ENCODE assay signal across 23 cellular contexts in genomic region chr12:9700606-9700956, GRCh38. TPM values are rescaled to one million over a fixed set of nuclear protein-coding genes. Genes with fewer than 3 reads are reported as not detected.
DNase-seq lines count a peak whose midpoint lies in the region; ATAC-seq and TF ChIP-seq lines count a peak whose summit lies in the region.
"Had no signal": no experiment of that assay in that cellular context is flagged by ENCODE, and none has a peak within 500 bp of the region (broad histone marks: within the 10 kb centered on the region; RNA-seq: fewer than 3 reads in every experiment).

No MANE protein-coding gene starts in this region.

- intact Hi-C loops in activated T-helper 1 cell treated with anti-CD3 and anti-CD28 coated beads, Interleukin-12 subunit alpha, Interleukin-12 subunit beta, Interleukin-2, Interleukin-4 antibody, amounts not matched to agents 30 ng/mL and 10 ng/mL and 1 ng/mL, durations not matched to agents 14 hours and 24 hours and 36 hours (cut with micrococcal nuclease): no loop called here

- peak overlapping the region; percentile 7 for H3K4me3 ChIP-seq in CD4-positive, CD25-positive, alpha-beta regulatory T cell (ENCODE audit: low read depth, low read length)
- no peak overlapping the region for H3K4me3 ChIP-seq in foreskin fibroblast (ENCODE audit: low read depth in 1 of 2, low read length in 2 of 2)
- H3K4me3 ChIP-seq: smooth muscle cell had no signal

- H3K27ac ChIP-seq in CD4-positive, CD25-positive, alpha-beta regulatory T cell (ENCODE audit: insufficient read depth, low read length, poor library complexity, severe bottlenecking): peak overlapping the region; percentile 44

- TF ChIP-seq CTCF in foreskin fibroblast (IDR thresholded peaks at IDR 0.05; ENCODE audit: low read depth, low read length): no peak

- no peaks in the 10 kb centered on the region for H3K27me3 Mint-ChIP-seq in T-helper 2 cell treated with Interferon-gamma antibody and Interleukin-4, amounts not matched to agents 5 μg/mL and 100 μg/mL, for 36 hours (ENCODE audit: low read depth)
- H3K27me3 Mint-ChIP-seq in CD4-positive, CD25-positive, alpha-beta regulatory T cell: no peaks in the 10 kb centered on the region
- H3K27me3 Mint-ChIP-seq in activated T-helper 1 cell treated with anti-CD3 and anti-CD28 coated beads, Interleukin-12 subunit alpha, Interleukin-12 subunit beta, Interleukin-2, Interleukin-4 antibody, amounts not matched to agents 30 ng/mL and 10 ng/mL and 1 ng/mL, durations not matched to agents 14 hours and 24 hours and 36 hours (ENCODE audit: insufficient read depth): no peaks in the 10 kb centered on the region
- peaks cover 0 to 9% (median 1%) of the 10 kb centered on the region in 3 donors for H3K27me3 Mint-ChIP-seq in immature natural killer cell (ENCODE audit: low read depth in 3 of 3)

- peaks cover 33% of the 10 kb centered on the region for H3K9me3 Mint-ChIP-seq in T-helper 2 cell treated with Interferon-gamma antibody and Interleukin-4, amounts not matched to agents 5 μg/mL and 100 μg/mL, for 36 hours
- H3K9me3 Mint-ChIP-seq in CD4-positive, CD25-positive, alpha-beta regulatory T cell: peaks cover 0 to 35% (median 4%) of the 10 kb centered on the region in 7 donors
- H3K9me3 Mint-ChIP-seq in activated T-helper 1 cell treated with anti-CD3 and anti-CD28 coated beads, Interleukin-12 subunit alpha, Interleukin-12 subunit beta, Interleukin-2, Interleukin-4 antibody, amounts not matched to agents 30 ng/mL and 10 ng/mL and 1 ng/mL, durations not matched to agents 14 hours and 24 hours and 36 hours: peaks cover 11% of the 10 kb centered on the region
- peaks cover 0 to 7% (median 0%) of the 10 kb centered on the region in 6 donors for H3K9me3 Mint-ChIP-seq in immature natural killer cell

- no peak for DNase-seq in T-helper 2 cell treated with Interferon-gamma antibody and Interleukin-4, amounts not matched to agents 5 μg/mL and 100 μg/mL, for 36 hours (ENCODE audit: low spot score)
- DNase-seq in T-helper 2 cell (no peak), immature natural killer cell (no peak), foreskin fibroblast (no peak)
- DNase-seq in CD4-positive, CD25-positive, alpha-beta regulatory T cell: no peak
- DNase-seq in activated T-helper 1 cell treated with anti-CD3 and anti-CD28 coated beads, Interleukin-12 subunit alpha, Interleukin-12 subunit beta, Interleukin-2, Interleukin-4 antibody, amounts not matched to agents 30 ng/mL and 10 ng/mL and 1 ng/mL, durations not matched to agents 14 hours and 24 hours and 36 hours (ENCODE audit: low spot score): no peak
- DNase-seq in stimulated activated CD4-positive, alpha-beta T cell treated with anti-CD3 and anti-CD28 coated beads, Interleukin-2, amount 100 ng/mL, for 24 hours: no peak
- DNase-seq: 8988T; activated CD4-positive, CD25-positive, alpha-beta regulatory T cell; activated naive CD4-positive, alpha-beta T cell treated with Interleukin-2 at 50 U/mL for 16 hours; BE2C; head of caudate nucleus; NCI-H1105 treated with DMSO at 0.1 percent for 48 hours; NCI-H2081 treated with DMSO at 0.1 percent for 48 hours; NCI-H446; PC-3; SIG-M5; stimulated activated CD4-positive, alpha-beta T cell treated with anti-CD3 and anti-CD28 coated beads, Interleukin-4, amount 100 ng/mL, for 1 hour had no signal

- no peak for ATAC-seq in CD4-positive, CD25-positive, alpha-beta regulatory T cell (ENCODE audit: low read depth in 2 of 2)
- ATAC-seq in HG02759 (IDR thresholded peaks at IDR 0.05; ENCODE audit: unreplicated experiment): no peak
- ATAC-seq: PC-3 had no signal

- H3K36me3 Mint-ChIP-seq in T-helper 2 cell treated with Interferon-gamma antibody and Interleukin-4, amounts not matched to agents 5 μg/mL and 100 μg/mL, for 36 hours (ENCODE audit: low read depth): peaks cover 51% of the 10 kb centered on the region
- peaks cover 21% of the 10 kb centered on the region for H3K36me3 Mint-ChIP-seq in CD4-positive, CD25-positive, alpha-beta regulatory T cell
- peaks cover 47% of the 10 kb centered on the region for H3K36me3 Mint-ChIP-seq in activated T-helper 1 cell treated with anti-CD3 and anti-CD28 coated beads, Interleukin-12 subunit alpha, Interleukin-12 subunit beta, Interleukin-2, Interleukin-4 antibody, amounts not matched to agents 30 ng/mL and 10 ng/mL and 1 ng/mL, durations not matched to agents 14 hours and 24 hours and 36 hours (ENCODE audit: low read depth)
- H3K36me3 Mint-ChIP-seq in immature natural killer cell: peaks cover 10 to 25% (median 25%) of the 10 kb centered on the region in 3 donors

- peaks cover 12% of the 10 kb centered on the region in 2 experiments for H3K9me3 ChIP-seq in CD4-positive, CD25-positive, alpha-beta regulatory T cell (ENCODE audit: control insufficient read depth in 2 of 2, low read length in 2 of 2)
- H3K9me3 ChIP-seq: BE2C had no signal

- H3K27ac Mint-ChIP-seq in T-helper 2 cell treated with Interferon-gamma antibody and Interleukin-4, amounts not matched to agents 5 μg/mL and 100 μg/mL, for 36 hours: peak overlapping the region; percentile 59
- peak overlapping the region; percentile 23 to 69 (median 27) for H3K27ac Mint-ChIP-seq in CD4-positive, CD25-positive, alpha-beta regulatory T cell
- peak overlapping the region; percentile 81 for H3K27ac Mint-ChIP-seq in activated T-helper 1 cell treated with anti-CD3 and anti-CD28 coated beads, Interleukin-12 subunit alpha, Interleukin-12 subunit beta, Interleukin-2, Interleukin-4 antibody, amounts not matched to agents 30 ng/mL and 10 ng/mL and 1 ng/mL, durations not matched to agents 14 hours and 24 hours and 36 hours
- H3K27ac Mint-ChIP-seq in immature natural killer cell: peak overlapping the region; percentile 8 to 95 (median 74)
- H3K27ac Mint-ChIP-seq: brain had no signal

- H3K27me3 ChIP-seq in CD4-positive, CD25-positive, alpha-beta regulatory T cell (ENCODE audit: control insufficient read depth, insufficient read depth, low read length): no peaks in the 10 kb centered on the region
- H3K27me3 ChIP-seq: BE2C had no signal

- peaks cover 1% of the 10 kb centered on the region for H3K36me3 ChIP-seq in CD4-positive, CD25-positive, alpha-beta regulatory T cell (ENCODE audit: control insufficient read depth, insufficient read depth, low read length)
- H3K36me3 ChIP-seq: BE2C had no signal

- H3K4me3 Mint-ChIP-seq in T-helper 2 cell treated with Interferon-gamma antibody and Interleukin-4, amounts not matched to agents 5 μg/mL and 100 μg/mL, for 36 hours: peak overlapping the region; percentile 30
- H3K4me3 Mint-ChIP-seq in CD4-positive, CD25-positive, alpha-beta regulatory T cell: peak overlapping the region in 1 of 4 donors; percentile 36
- peak overlapping the region; percentile 58 for H3K4me3 Mint-ChIP-seq in activated T-helper 1 cell treated with anti-CD3 and anti-CD28 coated beads, Interleukin-12 subunit alpha, Interleukin-12 subunit beta, Interleukin-2, Interleukin-4 antibody, amounts not matched to agents 30 ng/mL and 10 ng/mL and 1 ng/mL, durations not matched to agents 14 hours and 24 hours and 36 hours
- peak overlapping the region in 3 of 5 donors; percentile 23 to 42 (median 30) for H3K4me3 Mint-ChIP-seq in immature natural killer cell
- H3K4me3 Mint-ChIP-seq: brain had no signal

- H3K4me1 Mint-ChIP-seq in T-helper 2 cell treated with Interferon-gamma antibody and Interleukin-4, amounts not matched to agents 5 μg/mL and 100 μg/mL, for 36 hours (ENCODE audit: low read depth): peaks cover 64% of the 10 kb centered on the region
- H3K4me1 Mint-ChIP-seq in CD4-positive, CD25-positive, alpha-beta regulatory T cell: peaks cover 47 to 67% (median 57%) of the 10 kb centered on the region in 4 donors
- peaks cover 80% of the 10 kb centered on the region for H3K4me1 Mint-ChIP-seq in activated T-helper 1 cell treated with anti-CD3 and anti-CD28 coated beads, Interleukin-12 subunit alpha, Interleukin-12 subunit beta, Interleukin-2, Interleukin-4 antibody, amounts not matched to agents 30 ng/mL and 10 ng/mL and 1 ng/mL, durations not matched to agents 14 hours and 24 hours and 36 hours (ENCODE audit: low read depth)
- peaks cover 54 to 72% of the 10 kb centered on the region in 2 donors for H3K4me1 Mint-ChIP-seq in immature natural killer cell
- H3K4me1 Mint-ChIP-seq: brain had no signal

- H3K4me1 ChIP-seq in CD4-positive, CD25-positive, alpha-beta regulatory T cell (ENCODE audit: control insufficient read depth, insufficient read depth, low read length, poor library complexity, severe bottlenecking): peaks cover 27% of the 10 kb centered on the region
- H3K4me1 ChIP-seq: BE2C had no signal

RNA-seq across cellular contexts. Expression of gene CLEC2D, which starts 31.1 kb away (rescaled TPM):
- total RNA-seq in CD4-positive, CD25-positive, alpha-beta regulatory T cell: 219 TPM
- polyA plus RNA-seq in CD4-positive, CD25-positive, alpha-beta regulatory T cell: 100 to 1,000 TPM; 223 to 312 (median 247) TPM
- total RNA-seq in activated T-helper 1 cell treated with anti-CD3 and anti-CD28 coated beads, Interleukin-12 subunit alpha, Interleukin-12 subunit beta, Interleukin-2, Interleukin-4 antibody, amounts not matched to agents 30 ng/mL and 10 ng/mL and 1 ng/mL, durations not matched to agents 14 hours and 24 hours and 36 hours: 371 and 395 TPM in 2 replicates
- 10 to 100 TPM; 37.7 to 57.3 (median 38.7) TPM for polyA plus RNA-seq in immature natural killer cell

RNA-seq across cellular contexts. Expression of gene CLECL1, which starts 32.3 kb away (rescaled TPM):
- 0.84 TPM for total RNA-seq in CD4-positive, CD25-positive, alpha-beta regulatory T cell
- not detected for polyA plus RNA-seq in CD4-positive, CD25-positive, alpha-beta regulatory T cell
- 7.6 and 9.1 TPM in 2 replicates for total RNA-seq in activated T-helper 1 cell treated with anti-CD3 and anti-CD28 coated beads, Interleukin-12 subunit alpha, Interleukin-12 subunit beta, Interleukin-2, Interleukin-4 antibody, amounts not matched to agents 30 ng/mL and 10 ng/mL and 1 ng/mL, durations not matched to agents 14 hours and 24 hours and 36 hours
- 1 to 10 TPM in 2 of 3 donors, not detected in 1; 1.2 to 3.5 TPM for polyA plus RNA-seq in immature natural killer cell
- total RNA-seq: HepG2, PC-3, smooth muscle cell, urinary bladder had no signal
- polyA plus RNA-seq: HepG2, smooth muscle cell had no signal

Comparison
In these comparisons a context has a peak if more than half of its experiments do, and no peak if none do; other contexts are left out.
1. H3K27ac Mint-ChIP-seq: peak in every context shown above with its lines; median percentile 81 in activated T-helper 1 cell treated with anti-CD3 and anti-CD28 coated beads, Interleukin-12 subunit alpha, Interleukin-12 subunit beta, Interleukin-2, Interleukin-4 antibody, amounts not matched to agents 30 ng/mL and 10 ng/mL and 1 ng/mL, durations not matched to agents 14 hours and 24 hours and 36 hours; 74 in immature natural killer cell; 59 in T-helper 2 cell treated with Interferon-gamma antibody and Interleukin-4, amounts not matched to agents 5 μg/mL and 100 μg/mL, for 36 hours; 27 in CD4-positive, CD25-positive, alpha-beta regulatory T cell.